Comparison of ENCODE assay signal across 8 cellular contexts in the genomic region with DNA sequence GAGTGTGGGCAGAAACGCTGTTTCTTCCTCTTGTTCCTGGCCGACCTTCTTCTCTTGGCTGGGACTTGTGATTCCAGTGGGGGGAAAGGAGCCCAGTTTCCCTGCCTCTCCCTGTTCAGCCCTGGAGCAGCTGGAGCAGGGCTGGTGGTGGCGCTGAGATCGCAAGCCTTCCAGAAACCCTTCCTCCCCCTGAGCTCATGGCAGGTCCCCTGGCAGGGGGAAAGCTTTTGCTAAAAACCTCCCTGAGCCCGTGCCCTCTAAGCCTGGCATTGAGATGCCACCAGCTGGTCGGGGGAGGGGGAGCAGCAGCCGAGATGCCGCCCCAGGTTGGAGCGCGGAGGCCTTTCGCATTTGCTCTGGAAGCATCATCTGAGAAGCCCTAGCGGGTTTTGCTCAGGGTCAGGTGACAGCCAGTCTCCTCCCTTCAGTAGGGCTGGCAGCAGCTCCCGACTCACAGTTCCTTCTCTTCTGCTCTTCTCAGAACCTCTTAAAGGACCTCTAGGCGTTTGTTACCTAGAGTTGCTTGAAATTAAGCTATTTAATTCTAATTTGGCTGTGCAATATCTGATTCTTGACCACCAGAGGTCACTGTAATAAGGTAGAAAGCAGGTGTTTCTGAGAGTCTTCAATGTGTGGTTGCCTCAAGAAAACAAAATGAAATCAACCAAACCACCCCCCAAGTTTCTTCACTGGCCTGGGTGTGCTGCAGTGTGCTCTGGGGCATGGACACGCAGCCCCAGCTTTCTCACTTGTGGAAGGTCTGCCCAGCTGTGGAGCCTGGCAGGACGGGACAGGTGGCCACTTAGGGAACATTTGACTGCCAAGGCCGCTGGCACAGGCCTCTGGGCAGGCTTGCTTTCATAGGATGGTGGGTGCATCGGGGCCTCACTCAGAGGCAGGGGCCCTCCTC.
DNase-seq lines count a peak whose midpoint lies in the region; ATAC-seq, FAIRE-seq and TF ChIP-seq lines count a peak whose summit lies in the region.

No MANE protein-coding gene starts in this region.

- DNase-seq in NCI-H510A treated with DMSO at 0.1 percent for 48 hours (lab: John Stamatoyannopoulos, UW) (peak; percentile 57), NCI-H510A (lab: John Stamatoyannopoulos, UW) (no peak), NB4 (ENCODE audit: low read depth) (peak; percentile 39), amniotic stem cell (lab: John Stamatoyannopoulos, UW) (peak; percentile 18), keratinocyte (ENCODE audit: low read depth, low spot score) (no peak), upper lobe of left lung (peak in 1 of 2 donors; percentile 44)
- DNase-seq in effector CD8-positive, alpha-beta T cell (lab: John Stamatoyannopoulos, UW), result no peak

- no peak for TF ChIP-seq EP300 in upper lobe of left lung (IDR thresholded peaks at IDR 0.05)

- H4K20me1 ChIP-seq in keratinocyte (ENCODE audit: control insufficient read depth, extremely low read depth, insufficient read depth, low read length), result no peaks in the 10 kb centered on the region

- H3K4me1 ChIP-seq in keratinocyte (ENCODE audit: control insufficient read depth, extremely low read depth, insufficient read depth, low read length), result no peaks in the 10 kb centered on the region
- H3K4me1 ChIP-seq in upper lobe of left lung, result no peaks in the 10 kb centered on the region

- H3K9me1 ChIP-seq in keratinocyte (ENCODE audit: control insufficient read depth, extremely low read depth, insufficient read depth, low read length), result no peaks in the 10 kb centered on the region

- H3K9me3 ChIP-seq in keratinocyte (ENCODE audit: control insufficient read depth, low read depth, low read length) (no peaks in the 10 kb centered on the region), upper lobe of left lung (no peaks in the 10 kb centered on the region)

- H2AFZ ChIP-seq in keratinocyte (ENCODE audit: control insufficient read depth, low read length), result no peak overlapping the region

- peak; percentile 41 for TF ChIP-seq CTCF in NB4 (IDR thresholded peaks at IDR 0.05; ENCODE audit: low read depth, low read length)
- TF ChIP-seq CTCF in keratinocyte (optimal IDR thresholded peaks at IDR 0.05 in 1 of 3, IDR thresholded peaks at IDR 0.05 in 1 of 3, conservative IDR thresholded peaks at IDR 0.05 in 1 of 3; ENCODE audit: extremely low read depth in 1 of 3, insufficient read depth in 2 of 3, low read length in 3 of 3), result peak; percentile 6 to 61 (median 45)
- TF ChIP-seq CTCF in upper lobe of left lung (IDR thresholded peaks at IDR 0.05), result peak in 4 of 6 experiments; percentile 31 to 51 (median 40)

- H3K4me3 ChIP-seq in NB4 (ENCODE audit: low read depth, low read length), result no peak overlapping the region
- H3K4me3 ChIP-seq in keratinocyte (ENCODE audit: control insufficient read depth in 2 of 3, extremely low read depth in 1 of 3, insufficient read depth in 2 of 3, low read depth in 1 of 3, low read length in 3 of 3), result no peak overlapping the region
- H3K4me3 ChIP-seq in upper lobe of left lung, result no peak overlapping the region

- H3K36me3 ChIP-seq in keratinocyte (ENCODE audit: control insufficient read depth in 2 of 2, extremely low read depth in 1 of 2, insufficient read depth in 2 of 2, low read length in 2 of 2) (no peaks in the 10 kb centered on the region), upper lobe of left lung (no peaks in the 10 kb centered on the region)

- 55 to 68% methylated on average over 16 to 18 of the region's 18 CpGs for WGBS in upper lobe of left lung, 2 donors

- peak; percentile 70 for FAIRE-seq in keratinocyte (lab: Jason Lieb, UNC)

- ATAC-seq in upper lobe of left lung (ENCODE audit: low FRiP score in 2 of 2), result no peak
- no peak for ATAC-seq in GM21515 (IDR thresholded peaks at IDR 0.05; ENCODE audit: unreplicated experiment)

- no peak overlapping the region for H3K27ac ChIP-seq in keratinocyte (ENCODE audit: control insufficient read depth, insufficient read depth, low read length)
- no peak overlapping the region for H3K27ac ChIP-seq in upper lobe of left lung

- no peak overlapping the region for H3K4me2 ChIP-seq in keratinocyte (ENCODE audit: control insufficient read depth, extremely low read depth, insufficient read depth, low read depth, low read length)

- dilution Hi-C loops in keratinocyte (cut with MboI; ENCODE audit: extremely low pct_ligation_motif_present, low sequenced_read_pairs), result no loop called here

- H3K27me3 ChIP-seq in keratinocyte (ENCODE audit: control insufficient read depth, extremely low read depth, insufficient read depth, low read length) (peaks cover 10% of the 10 kb centered on the region), upper lobe of left lung (no peaks in the 10 kb centered on the region)

- no peak overlapping the region for H3K9ac ChIP-seq in keratinocyte (ENCODE audit: control insufficient read depth, extremely low read depth, insufficient read depth, low read length)

- TF ChIP-seq POLR2A in NB4 (IDR thresholded peaks at IDR 0.05; ENCODE audit: extremely low read depth, insufficient read length), result no peak
- no peak for TF ChIP-seq POLR2A in upper lobe of left lung (IDR thresholded peaks at IDR 0.05)

- no peaks in the 10 kb centered on the region for H3K79me2 ChIP-seq in keratinocyte (ENCODE audit: control insufficient read depth, insufficient read depth, low read length)

Comparison
In these comparisons a context has a peak if more than half of its experiments do, and no peak if none do; other contexts are left out.
1. DNase-seq: peak in NCI-H510A treated with DMSO at 0.1 percent for 48 hours (single experiment), NB4 (single experiment) and amniotic stem cell (single experiment); none in NCI-H510A (single experiment), keratinocyte (single experiment) and effector CD8-positive, alpha-beta T cell (single experiment).
2. Peak in every context shown above with its lines, with median percentiles within 50 percentile points of each other: CTCF ChIP-seq.